ENCODE assay signal across 12 cellular contexts in the genomic region with DNA sequence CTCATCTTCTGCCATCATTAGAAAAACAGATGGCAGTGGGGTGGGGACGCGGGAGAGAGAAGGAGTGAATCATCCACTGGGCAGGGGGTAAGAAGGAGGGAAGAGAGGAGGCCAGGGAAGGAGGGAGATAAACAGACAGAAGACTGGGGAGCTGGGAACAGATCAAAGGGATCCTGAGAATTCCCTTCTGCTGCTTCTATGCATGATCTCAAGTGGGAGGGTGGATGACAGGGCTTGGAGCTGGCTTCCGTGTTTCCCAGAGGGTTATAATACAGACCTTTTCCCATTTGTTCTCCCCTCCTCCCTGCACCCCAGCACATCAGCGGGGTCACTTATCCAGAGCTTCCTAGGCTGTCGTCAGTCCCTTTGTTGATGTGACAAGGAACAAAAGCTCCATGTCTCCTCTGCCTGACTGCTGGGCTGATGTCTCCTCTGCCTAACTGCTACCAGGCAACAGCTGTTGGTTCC.
DNase-seq lines count a peak whose midpoint lies in the region; ATAC-seq, FAIRE-seq and TF ChIP-seq lines count a peak whose summit lies in the region.
"Had no signal": no experiment of that assay in that cellular context is flagged by ENCODE, and none has a peak within 500 bp of the region (broad histone marks: within the 10 kb centered on the region; RNA-seq: fewer than 3 reads in every experiment).

No MANE protein-coding gene starts in this region.

- no peak overlapping the region for H2BK12ac ChIP-seq in trophoblast cell (ENCODE audit: low read length)

- H3K79me1 ChIP-seq in trophoblast cell (ENCODE audit: low read length), result peaks cover 1% of the 10 kb centered on the region

- no peak overlapping the region for H2BK5ac ChIP-seq in trophoblast cell (ENCODE audit: low read depth, low read length, poor library complexity)

- DNase-seq in Ammon's horn (ENCODE audit: low spot score), result peak; percentile 61
- DNase-seq in NCI-H446 (lab: John Stamatoyannopoulos, UW), result peak; percentile 90 to 96
- peak in 1 of 2 donors; percentile 4 for DNase-seq in heart right ventricle
- no peak for DNase-seq in trophoblast cell
- no peak for DNase-seq in HepG2 (ENCODE audit: low spot score)
- no peak for DNase-seq in NCI-H1105 treated with DMSO at 0.1 percent for 48 hours (lab: John Stamatoyannopoulos, UW)
- no peak for DNase-seq in activated naive CD4-positive, alpha-beta T cell treated with anti-CD3 and anti-CD28 coated beads, Interleukin-2, amount 50 U/mL, for 16 hours
- DNase-seq in mesenteric fat pad (ENCODE audit: low spot score), result no peak
- DNase-seq: activated CD4-positive, alpha-beta T cell treated with anti-CD3 and anti-CD28 coated beads for 4 hours; GF-D8; stimulated activated CD8-positive, alpha-beta memory T cell treated with anti-CD3 and anti-CD28 coated beads, Interleukin-4, amount 100 ng/mL, for 48 hours had no signal

- H2AK5ac ChIP-seq in trophoblast cell (ENCODE audit: low read length), result no peak overlapping the region

- H4K20me1 ChIP-seq in HepG2 (ENCODE audit: insufficient read depth, low read length), result no peaks in the 10 kb centered on the region

- H2BK120ac ChIP-seq in trophoblast cell (ENCODE audit: insufficient read depth, low read length, poor library complexity), result no peak overlapping the region

- POLR2A ChIA-PET in HepG2 (lab: Yijun Ruan, JAX), result no interaction called here

- no peak overlapping the region for H4K12ac ChIP-seq in trophoblast cell (ENCODE audit: low read depth, low read length)

- H4K8ac ChIP-seq in trophoblast cell (ENCODE audit: low read depth, low read length), result no peak overlapping the region

- TF ChIP-seq CTCF in heart right ventricle (IDR thresholded peaks at IDR 0.05) (no peak), HepG2 (CRISPR knock-in tag; IDR thresholded peaks at IDR 0.05) (no peak)

- H3K14ac ChIP-seq in trophoblast cell (ENCODE audit: low read length), result no peak overlapping the region

- H3K4ac ChIP-seq in trophoblast cell (ENCODE audit: low read depth, low read length), result no peak overlapping the region

- peak overlapping the region; percentile 2 for H4K91ac ChIP-seq in trophoblast cell (ENCODE audit: low read depth, low read length)

- no peak for TF ChIP-seq EP300 in HepG2 (IDR thresholded peaks at IDR 0.05; ENCODE audit: low read depth in 2 of 2, low read length in 2 of 2)
- TF ChIP-seq EP300 in HepG2 (CRISPR knock-in tag; IDR thresholded peaks at IDR 0.05; ENCODE audit: borderline replicate concordance), result no peak

- BruUV-seq in HepG2 (replicated peaks; lab: Mats Ljungman, UMichigan), result no TSS peak

- H3K36me3 ChIP-seq in heart right ventricle (no peaks in the 10 kb centered on the region), trophoblast cell (ENCODE audit: control insufficient read depth in 1 of 2, insufficient read depth in 2 of 2, low read length in 2 of 2) (no peaks in the 10 kb centered on the region), HepG2 (replicated peaks in 1 of 2; ENCODE audit: control insufficient read depth in 1 of 2, insufficient read depth in 2 of 2, low read length in 2 of 2) (no peaks in the 10 kb centered on the region)

- no peak for FAIRE-seq in HepG2 (lab: Jason Lieb, UNC)

- in situ Hi-C loops in HepG2 (cut with HindIII; ENCODE audit: extremely low pct_ligation_motif_present, low pct_unique_long_range_greater_than_20kb), result no loop called here

- no peak for TF ChIP-seq POLR2A in HepG2 (IDR thresholded peaks at IDR 0.05; ENCODE audit: insufficient read depth in 1 of 2, low read depth in 2 of 2, low read length in 2 of 2)

- H3K4me2 ChIP-seq in trophoblast cell (ENCODE audit: low read length) (no peak overlapping the region), HepG2 (ENCODE audit: low read depth, low read length) (no peak overlapping the region)

- H3K79me2 ChIP-seq in trophoblast cell (ENCODE audit: control insufficient read depth, insufficient read depth, low read length, poor library complexity) (no peaks in the 10 kb centered on the region), HepG2 (ENCODE audit: insufficient read depth, low read length) (no peaks in the 10 kb centered on the region)

- intact Hi-C loops in heart right ventricle (cut with DNase I) (loop anchor here in 1 of 10 donors (10.0 kb wide), 1 partner anchor 107 kb away; no protein-coding TSS in a partner anchor), HepG2 (cut with micrococcal nuclease; ENCODE audit: unreplicated experiment) (no loop called here)

- H3K27me3 ChIP-seq in heart right ventricle, result no peaks in the 10 kb centered on the region
- no peaks in the 10 kb centered on the region for H3K27me3 ChIP-seq in trophoblast cell (ENCODE audit: insufficient read depth, low read length)
- H3K27me3 ChIP-seq in HepG2 (ENCODE audit: control insufficient read depth in 1 of 2, insufficient read depth in 2 of 2, low read length in 2 of 2), result no peaks in the 10 kb centered on the region
- H3K27me3 ChIP-seq: body of pancreas had no signal

- ATAC-seq in heart right ventricle, result peak; percentile 33 to 78 (median 60)
- no peak for ATAC-seq in HepG2
- ATAC-seq: body of pancreas had no signal

- H3K9ac ChIP-seq in trophoblast cell (ENCODE audit: low read length), result no peak overlapping the region
- no peak overlapping the region for H3K9ac ChIP-seq in HepG2 (ENCODE audit: insufficient read depth, low read depth, low read length)

- no peak overlapping the region for H3K4me3 ChIP-seq in heart right ventricle
- H3K4me3 ChIP-seq in trophoblast cell (ENCODE audit: low read depth, low read length), result no peak overlapping the region
- H3K4me3 ChIP-seq in HepG2 (replicated peaks in 1 of 3; ENCODE audit: insufficient read depth in 1 of 3, low read depth in 2 of 3, low read length in 3 of 3), result no peak overlapping the region
- H3K4me3 ChIP-seq: body of pancreas had no signal

- H3K18ac ChIP-seq in trophoblast cell (ENCODE audit: low read length), result no peak overlapping the region

- H3K27ac ChIP-seq in heart right ventricle (peak overlapping the region in 3 of 10 donors; percentile 20 to 34 (median 31)), trophoblast cell (ENCODE audit: low read depth, low read length) (no peak overlapping the region), HepG2 (ENCODE audit: extremely low read length, insufficient read depth, low read length) (no peak overlapping the region)
- H3K27ac ChIP-seq: body of pancreas had no signal

- no peaks in the 10 kb centered on the region for H3K9me3 ChIP-seq in heart right ventricle
- no peaks in the 10 kb centered on the region for H3K9me3 ChIP-seq in trophoblast cell (ENCODE audit: insufficient read depth, low read depth, low read length)
- H3K9me3 ChIP-seq in HepG2 (ENCODE audit: low read length), result no peaks in the 10 kb centered on the region
- H3K9me3 ChIP-seq: body of pancreas had no signal

- H3K4me1 ChIP-seq in heart right ventricle, result peaks cover 0 to 35% (median 6%) of the 10 kb centered on the region in 9 donors
- H3K4me1 ChIP-seq in trophoblast cell (ENCODE audit: control insufficient read depth in 1 of 2, insufficient read depth in 2 of 2, low read length in 2 of 2), result peaks cover 0 to 4% of the 10 kb centered on the region in 2 experiments
- H3K4me1 ChIP-seq in HepG2 (ENCODE audit: insufficient read depth, low read length), result no peaks in the 10 kb centered on the region
- H3K4me1 ChIP-seq: body of pancreas had no signal

- no peak for TF ChIP-seq RAD21 in HepG2 (CRISPR knock-in tag; IDR thresholded peaks at IDR 0.05)

- 14 to 19% methylated on average over 5 of the region's 5 CpGs for whole genome bisulfite sequencing in heart right ventricle, 2 donors
- WGBS in trophoblast cell (ENCODE audit: extremely low coverage, insufficient coverage, insufficient read length), result no CpG with 5 or more reads among the region's 5 CpGs
- 0% methylated on average over 5 of the region's 5 CpGs for WGBS in HepG2 (ENCODE audit: low lambda C conversion rate)

- H2AFZ ChIP-seq in trophoblast cell (ENCODE audit: insufficient read depth, low read length, poor library complexity) (no peak overlapping the region), HepG2 (ENCODE audit: low read length) (no peak overlapping the region)

- CTCF ChIA-PET in HepG2 (lab: Yijun Ruan, JAX; ENCODE audit: low intra/inter-chr PET ratio, low total read pairs), result no interaction called here

- no peak overlapping the region for H3K23ac ChIP-seq in trophoblast cell (ENCODE audit: low read length)

TF ChIP-seq in HepG2, 621 proteins besides CTCF, POLR2A, EP300 and RAD21 (continues in another document):
- TF ChIP-seq, protein P1, sequence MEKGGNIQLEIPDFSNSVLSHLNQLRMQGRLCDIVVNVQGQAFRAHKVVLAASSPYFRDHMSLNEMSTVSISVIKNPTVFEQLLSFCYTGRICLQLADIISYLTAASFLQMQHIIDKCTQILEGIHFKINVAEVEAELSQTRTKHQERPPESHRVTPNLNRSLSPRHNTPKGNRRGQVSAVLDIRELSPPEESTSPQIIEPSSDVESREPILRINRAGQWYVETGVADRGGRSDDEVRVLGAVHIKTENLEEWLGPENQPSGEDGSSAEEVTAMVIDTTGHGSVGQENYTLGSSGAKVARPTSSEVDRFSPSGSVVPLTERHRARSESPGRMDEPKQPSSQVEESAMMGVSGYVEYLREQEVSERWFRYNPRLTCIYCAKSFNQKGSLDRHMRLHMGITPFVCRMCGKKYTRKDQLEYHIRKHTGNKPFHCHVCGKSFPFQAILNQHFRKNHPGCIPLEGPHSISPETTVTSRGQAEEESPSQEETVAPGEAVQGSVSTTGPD (CRISPR knock-in tag; IDR thresholded peaks at IDR 0.05), result no peak
- no peak for TF ChIP-seq ZNF20 (CRISPR knock-in tag; IDR thresholded peaks at IDR 0.05)
- TF ChIP-seq, protein P2, sequence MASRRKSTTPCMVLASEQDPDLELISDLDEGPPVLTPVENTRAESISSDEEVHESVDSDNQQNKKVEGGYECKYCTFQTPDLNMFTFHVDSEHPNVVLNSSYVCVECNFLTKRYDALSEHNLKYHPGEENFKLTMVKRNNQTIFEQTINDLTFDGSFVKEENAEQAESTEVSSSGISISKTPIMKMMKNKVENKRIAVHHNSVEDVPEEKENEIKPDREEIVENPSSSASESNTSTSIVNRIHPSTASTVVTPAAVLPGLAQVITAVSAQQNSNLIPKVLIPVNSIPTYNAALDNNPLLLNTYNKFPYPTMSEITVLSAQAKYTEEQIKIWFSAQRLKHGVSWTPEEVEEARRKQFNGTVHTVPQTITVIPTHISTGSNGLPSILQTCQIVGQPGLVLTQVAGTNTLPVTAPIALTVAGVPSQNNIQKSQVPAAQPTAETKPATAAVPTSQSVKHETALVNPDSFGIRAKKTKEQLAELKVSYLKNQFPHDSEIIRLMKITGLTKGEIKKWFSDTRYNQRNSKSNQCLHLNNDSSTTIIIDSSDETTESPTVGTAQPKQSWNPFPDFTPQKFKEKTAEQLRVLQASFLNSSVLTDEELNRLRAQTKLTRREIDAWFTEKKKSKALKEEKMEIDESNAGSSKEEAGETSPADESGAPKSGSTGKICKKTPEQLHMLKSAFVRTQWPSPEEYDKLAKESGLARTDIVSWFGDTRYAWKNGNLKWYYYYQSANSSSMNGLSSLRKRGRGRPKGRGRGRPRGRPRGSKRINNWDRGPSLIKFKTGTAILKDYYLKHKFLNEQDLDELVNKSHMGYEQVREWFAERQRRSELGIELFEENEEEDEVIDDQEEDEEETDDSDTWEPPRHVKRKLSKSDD (CRISPR knock-in tag; IDR thresholded peaks at IDR 0.05; ENCODE audit: low read depth), result no peak

Comparison
In these comparisons a context has a peak if more than half of its experiments do, and no peak if none do; other contexts are left out.
1. DNase-seq: peak in Ammon's horn (single experiment) and NCI-H446 (2 of 2); none in trophoblast cell (0 of 2), HepG2 (single experiment), NCI-H1105 treated with DMSO at 0.1 percent for 48 hours (single experiment), activated naive CD4-positive, alpha-beta T cell treated with anti-CD3 and anti-CD28 coated beads, Interleukin-2, amount 50 U/mL, for 16 hours (single experiment) and mesenteric fat pad (single experiment).